ENCODE assay signal across 8 cellular contexts in the genomic region with DNA sequence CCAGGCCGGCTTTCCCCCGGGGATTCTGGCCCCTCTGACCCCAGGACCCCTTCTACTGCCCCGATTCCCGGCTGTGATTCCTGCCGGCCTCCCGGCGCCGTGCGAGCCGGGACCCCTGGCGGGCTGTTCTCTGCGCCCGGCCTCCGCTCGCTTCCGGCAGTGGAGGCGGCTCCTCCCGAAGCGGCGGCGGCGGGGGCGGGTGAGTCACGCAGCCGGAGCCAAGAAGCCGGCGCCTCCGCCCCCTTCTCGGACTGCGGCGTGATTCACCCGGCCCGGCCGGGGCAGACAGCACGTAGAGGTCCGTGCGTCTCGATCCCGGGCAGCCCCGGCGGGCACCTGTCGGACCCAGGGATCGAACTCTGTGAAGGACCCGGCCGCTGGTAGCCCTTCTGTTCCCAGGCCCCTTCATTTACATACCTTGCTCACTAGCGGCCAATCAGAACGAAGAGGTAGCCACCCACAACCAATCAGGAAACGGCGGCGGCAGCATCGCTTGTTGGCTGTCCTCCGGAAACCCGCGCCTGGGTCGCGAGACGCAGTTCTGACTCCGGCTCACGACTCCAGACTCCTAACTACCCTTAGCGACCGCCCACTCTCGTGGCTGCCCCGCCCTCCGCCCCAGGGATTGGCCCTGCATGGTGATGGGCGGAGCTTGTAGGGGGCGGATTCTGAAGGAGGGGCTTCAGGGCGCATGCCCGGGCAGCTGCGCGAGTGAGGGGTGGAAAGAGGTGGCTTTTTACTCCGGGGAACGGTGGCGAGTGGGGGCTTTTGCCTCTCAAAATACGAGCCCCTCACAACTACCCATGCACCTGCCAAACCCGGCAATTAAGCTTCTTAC. TPM values are rescaled to one million over a fixed set of nuclear protein-coding genes. Genes with fewer than 3 reads are reported as not detected.
A peak's percentile ranks its signal among the peaks of the same experiment; 100 is the strongest.
DNase-seq lines count a peak whose midpoint lies in the region; ATAC-seq and TF ChIP-seq lines count a peak whose summit lies in the region.

Gene SERTAD1 (minus strand): TSS at position 543 of the 838 bp plus-strand sequence. CDS start 2,446 bp downstream, outside the sequence.

- ATAC-seq in HG02588 (IDR thresholded peaks at IDR 0.05; ENCODE audit: unreplicated experiment), result peak; percentile 77
- peak; percentile 86 for ATAC-seq in SK-N-SH treated with all-trans-retinoic acid at 6 μM for 48 hours
- ATAC-seq in activated naive CD4-positive, alpha-beta T cell treated with anti-CD3 and anti-CD28 coated beads, Interleukin-2, amount 50 U/mL, for 72 hours, result peak; percentile 80 to 84
- peak; percentile 93 for ATAC-seq in omental fat pad (ENCODE audit: low FRiP score)
- peak; percentile 89 for ATAC-seq in thoracic aorta (ENCODE audit: insufficient number of reproducible peaks, low FRiP score, low read depth)

- DNase-seq in GM10266 (ENCODE audit: extremely low spot score) (peak; percentile 99), NCI-H1092 (lab: John Stamatoyannopoulos, UW) (peak; percentile 97), globus pallidus (ENCODE audit: low spot score) (peak; percentile 100), omental fat pad (ENCODE audit: low spot score) (peak; percentile 99), thoracic aorta (ENCODE audit: low spot score) (peak; percentile 97)
- peak; percentile 100 for DNase-seq in activated naive CD4-positive, alpha-beta T cell treated with anti-CD3 and anti-CD28 coated beads, Interleukin-2, amount 50 U/mL, for 72 hours (ENCODE audit: low spot score in 2 of 2)

- H3K27me3 ChIP-seq in thoracic aorta (replicated peaks; ENCODE audit: insufficient read depth), result no peaks in the 10 kb centered on the region

- peaks cover 19 to 29% of the 10 kb centered on the region in 2 donors for H3K4me1 ChIP-seq in thoracic aorta (ENCODE audit: control insufficient read depth in 1 of 2, low read depth in 2 of 2)

- H3K36me3 ChIP-seq in thoracic aorta, result peaks cover 11% of the 10 kb centered on the region

- peak; percentile 56 for TF ChIP-seq CTCF in GM10266 (IDR thresholded peaks at IDR 0.05; ENCODE audit: control insufficient read depth, insufficient read depth, low read depth, missing control alignments)
- TF ChIP-seq CTCF in omental fat pad (IDR thresholded peaks at IDR 0.05), result no peak
- TF ChIP-seq CTCF in thoracic aorta (IDR thresholded peaks at IDR 0.05), result peak; percentile 74

- H3K27ac Mint-ChIP-seq in activated naive CD4-positive, alpha-beta T cell treated with anti-CD3 and anti-CD28 coated beads, Interleukin-2, amount 50 U/mL, for 72 hours, result peak within 1 kb of the TSS; percentile 95 to 97

- peak within 1 kb of the TSS; percentile 99 to 100 for H3K27ac ChIP-seq in thoracic aorta

- H3K9me3 Mint-ChIP-seq in activated naive CD4-positive, alpha-beta T cell treated with anti-CD3 and anti-CD28 coated beads, Interleukin-2, amount 50 U/mL, for 72 hours, result no peaks in the 10 kb centered on the region

- peaks cover 14 to 20% of the 10 kb centered on the region in 2 donors for H3K36me3 Mint-ChIP-seq in activated naive CD4-positive, alpha-beta T cell treated with anti-CD3 and anti-CD28 coated beads, Interleukin-2, amount 50 U/mL, for 72 hours

- no peaks in the 10 kb centered on the region for H3K9me3 ChIP-seq in thoracic aorta

- peak within 1 kb of the TSS; percentile 83 for H3K4me3 ChIP-seq in thoracic aorta

TF ChIP-seq in SK-N-SH treated with all-trans-retinoic acid at 6 μM for 48 hours, 23 proteins besides CTCF, POLR2A, EP300 and RAD21:
- TF ChIP-seq, protein P1, sequence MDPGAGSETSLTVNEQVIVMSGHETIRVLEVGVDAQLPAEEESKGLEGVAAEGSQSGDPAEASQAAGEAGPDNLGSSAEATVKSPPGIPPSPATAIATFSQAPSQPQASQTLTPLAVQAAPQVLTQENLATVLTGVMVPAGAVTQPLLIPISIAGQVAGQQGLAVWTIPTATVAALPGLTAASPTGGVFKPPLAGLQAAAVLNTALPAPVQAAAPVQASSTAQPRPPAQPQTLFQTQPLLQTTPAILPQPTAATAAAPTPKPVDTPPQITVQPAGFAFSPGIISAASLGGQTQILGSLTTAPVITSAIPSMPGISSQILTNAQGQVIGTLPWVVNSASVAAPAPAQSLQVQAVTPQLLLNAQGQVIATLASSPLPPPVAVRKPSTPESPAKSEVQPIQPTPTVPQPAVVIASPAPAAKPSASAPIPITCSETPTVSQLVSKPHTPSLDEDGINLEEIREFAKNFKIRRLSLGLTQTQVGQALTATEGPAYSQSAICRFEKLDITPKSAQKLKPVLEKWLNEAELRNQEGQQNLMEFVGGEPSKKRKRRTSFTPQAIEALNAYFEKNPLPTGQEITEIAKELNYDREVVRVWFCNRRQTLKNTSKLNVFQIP (CRISPR knock-in tag; IDR thresholded peaks at IDR 0.05; ENCODE audit: borderline replicate concordance, low read depth), result no peak
- TF ChIP-seq ZC3H10 (CRISPR knock-in tag; IDR thresholded peaks at IDR 0.05) (no peak), TCF4 (CRISPR knock-in tag; IDR thresholded peaks at IDR 0.05; ENCODE audit: borderline replicate concordance) (no peak), TSHZ2 (CRISPR knock-in tag; IDR thresholded peaks at IDR 0.05) (no peak), OSR1 (CRISPR knock-in tag; IDR thresholded peaks at IDR 0.05) (no peak)

RNA-seq across cellular contexts. Expression of gene SERTAD1, which starts in this region (rescaled TPM):
- total RNA-seq in activated naive CD4-positive, alpha-beta T cell treated with anti-CD3 and anti-CD28 coated beads, Interleukin-2, amount 50 U/mL, for 72 hours, result 10 to 100 TPM; 13.8 to 17.9 TPM
- total RNA-seq in omental fat pad (10 to 100 TPM; 18.9 to 80.9 (median 37.7) TPM), thoracic aorta (10 to 100 TPM; 22.7 to 42.3 TPM)

Comparison
In these comparisons a context has a peak if more than half of its experiments do, and no peak if none do; other contexts are left out.
1. Peak in every context shown above with its lines: DNase-seq, ATAC-seq, H3K4me3 ChIP-seq and H3K27ac ChIP-seq.
2. CTCF ChIP-seq: peak in GM10266 (single experiment) and thoracic aorta (single experiment); none in omental fat pad (0 of 3).